ENCODE assay signal across 19 cellular contexts in the genomic region with DNA sequence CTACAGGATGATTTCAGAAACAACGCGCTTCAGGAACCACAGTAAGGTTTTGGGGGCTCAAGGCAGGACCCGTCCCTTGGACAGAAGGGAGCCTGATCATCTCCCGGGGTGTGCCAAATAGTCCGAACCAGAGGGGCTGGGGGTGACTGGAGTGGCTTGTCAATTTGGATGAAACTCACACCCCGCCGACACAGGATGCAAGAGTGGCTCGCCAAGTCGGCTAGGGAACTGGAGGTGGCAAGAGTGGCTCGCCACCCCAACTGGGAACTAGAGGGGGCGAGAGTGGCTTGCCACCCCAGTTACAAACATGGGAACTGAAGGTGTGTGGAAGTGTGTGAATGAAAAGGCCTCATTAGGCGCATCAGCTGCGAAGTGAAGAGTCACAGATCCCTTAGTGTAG. TPM values are rescaled to one million over a fixed set of nuclear protein-coding genes. Genes with fewer than 3 reads are reported as not detected.
DNase-seq lines count a peak whose midpoint lies in the region; ATAC-seq, FAIRE-seq and TF ChIP-seq lines count a peak whose summit lies in the region.
"Had no signal": no experiment of that assay in that cellular context is flagged by ENCODE, and none has a peak within 500 bp of the region (broad histone marks: within the 10 kb centered on the region; RNA-seq: fewer than 3 reads in every experiment).

No MANE protein-coding gene starts in this region.

- intact Hi-C loops in kidney (cut with DNase I) (no loop called here), posterior vena cava (cut with DNase I) (no loop called here), lower leg skin (cut with DNase I; ENCODE audit: low total_unique reads) (no loop called here)

- H3K9me3 ChIP-seq in astrocyte (ENCODE audit: insufficient read depth, low read depth, low read length): peaks cover 7% of the 10 kb centered on the region
- peaks cover 0 to 4% of the 10 kb centered on the region in 2 donors for H3K9me3 ChIP-seq in kidney (ENCODE audit: control insufficient read depth in 1 of 2, low read length in 2 of 2)

- H3K27me3 ChIP-seq in astrocyte (ENCODE audit: insufficient read depth, low read length): peaks cover 5% of the 10 kb centered on the region
- H3K27me3 ChIP-seq: BE2C had no signal

- no peak for ATAC-seq in HG03159 (IDR thresholded peaks at IDR 0.05; ENCODE audit: unreplicated experiment)

- H3K4me1 Mint-ChIP-seq in astrocyte (ENCODE audit: low read depth, unreplicated experiment): peaks cover 10% of the 10 kb centered on the region

- FAIRE-seq in astrocyte (lab: Jason Lieb, UNC) (no peak), kidney (lab: Jason Lieb, UNC) (no peak)
- FAIRE-seq: A204.1, D721Med, G401.6, GM12891, GM19239 had no signal

- no peaks in the 10 kb centered on the region for H3K79me2 ChIP-seq in astrocyte (ENCODE audit: insufficient read depth, low read length)

- H3K9me3 Mint-ChIP-seq in astrocyte (ENCODE audit: unreplicated experiment): peaks cover 10% of the 10 kb centered on the region

- peak overlapping the region; percentile 64 for H3K27ac Mint-ChIP-seq in astrocyte (ENCODE audit: unreplicated experiment)

- peaks cover 34% of the 10 kb centered on the region for H3K27me3 Mint-ChIP-seq in astrocyte (ENCODE audit: low read depth, unreplicated experiment)

- no peak for TF ChIP-seq POLR2A in lower leg skin (IDR thresholded peaks at IDR 0.05)

- no peak overlapping the region for H3K27ac ChIP-seq in astrocyte (ENCODE audit: low read depth, low read length)
- H3K27ac ChIP-seq in kidney (ENCODE audit: low read depth in 2 of 2, low read length in 2 of 2): no peak overlapping the region

- no peaks in the 10 kb centered on the region for H3K36me3 ChIP-seq in astrocyte (ENCODE audit: insufficient read depth, low read length)
- no peaks in the 10 kb centered on the region for H3K36me3 ChIP-seq in kidney (ENCODE audit: control insufficient read depth in 1 of 2, insufficient read depth in 2 of 2, low read length in 2 of 2)
- H3K36me3 ChIP-seq: BE2C, HAP-1 had no signal

- no peak for DNase-seq in astrocyte (ENCODE audit: low read depth)
- DNase-seq in kidney: peak; percentile 64
- DNase-seq in posterior vena cava (ENCODE audit: low spot score): peak; percentile 74
- DNase-seq in lower leg skin (ENCODE audit: low spot score in 2 of 2): no peak
- DNase-seq in mucosa of gallbladder (ENCODE audit: low spot score): no peak
- DNase-seq in cerebellar nuclear complex (lab: John Stamatoyannopoulos, UW): no peak
- DNase-seq: ACHN; BE2C; C1 segment of cervical spinal cord; CD4-positive, CD25-positive, alpha-beta regulatory T cell; CD8-positive, alpha-beta memory T cell; COR-L47 had no signal

- H3K4me1 ChIP-seq in astrocyte (ENCODE audit: insufficient read depth, low read length) (peaks cover 15% of the 10 kb centered on the region), kidney (ENCODE audit: control insufficient read depth in 1 of 2, insufficient read depth in 1 of 2, low read depth in 1 of 2, low read length in 2 of 2) (peaks cover 0 to 4% of the 10 kb centered on the region in 2 donors)
- H3K4me1 ChIP-seq: BE2C had no signal

- no peak overlapping the region for H3K4me3 Mint-ChIP-seq in astrocyte (ENCODE audit: unreplicated experiment)
- H3K4me3 Mint-ChIP-seq: CD4-positive, CD25-positive, alpha-beta regulatory T cell had no signal

- no peak overlapping the region for H2AFZ ChIP-seq in astrocyte (ENCODE audit: low read depth, low read length)

- H3K4me3 ChIP-seq in astrocyte (ENCODE audit: insufficient read depth, low read depth, low read length) (no peak overlapping the region), kidney (ENCODE audit: low read length in 2 of 2) (no peak overlapping the region), lower leg skin (ENCODE audit: low read depth, poor library complexity, severe bottlenecking) (no peak overlapping the region)
- H3K4me3 ChIP-seq: HAP-1 had no signal

- H3K9ac ChIP-seq in astrocyte (ENCODE audit: low read length) (no peak overlapping the region), kidney (ENCODE audit: low read length in 2 of 2) (no peak overlapping the region)

- H4K20me1 ChIP-seq in astrocyte (ENCODE audit: insufficient read depth, low read length): no peaks in the 10 kb centered on the region

- WGBS in lower leg skin, 2 donors: 88 to 97% methylated on average over 13 of the region's 13 CpGs

- H3K4me2 ChIP-seq in astrocyte (ENCODE audit: low read length): no peak overlapping the region

- TF ChIP-seq CTCF in astrocyte (IDR thresholded peaks at IDR 0.05; ENCODE audit: insufficient read depth, low read depth, low read length) (no peak), kidney (IDR thresholded peaks at IDR 0.05; ENCODE audit: borderline replicate concordance, extremely low read depth, insufficient read depth) (no peak), lower leg skin (IDR thresholded peaks at IDR 0.05) (no peak)

- no peaks in the 10 kb centered on the region for H3K36me3 Mint-ChIP-seq in astrocyte (ENCODE audit: low read depth, unreplicated experiment)

RNA-seq across cellular contexts. Expression of a gene that starts 26.5 kb away (rescaled TPM):
- total RNA-seq in astrocyte (2.3 and 2.8 TPM in 2 replicates), kidney (61.5 TPM), posterior vena cava (100 to 1,000 TPM in 1 of 2 donors, 10 to 100 TPM in 1; 62.3 to 127 TPM), lower leg skin (10 to 100 TPM; 23.4 to 95.8 (median 46.0) TPM), mucosa of gallbladder (102 TPM)
- 51.3 TPM for polyA plus RNA-seq in kidney (ENCODE audit: insufficient read depth, low read depth, low replicate concordance)

RNA-seq across cellular contexts. Expression of a gene that starts 35.4 kb away (rescaled TPM):
- total RNA-seq in astrocyte (67.4 and 69.1 TPM in 2 replicates), kidney (45.0 TPM), posterior vena cava (10 to 100 TPM; 44.9 to 47.5 TPM), lower leg skin (10 to 100 TPM; 34.0 to 54.5 (median 41.8) TPM), mucosa of gallbladder (41.4 TPM)
- polyA plus RNA-seq in kidney (ENCODE audit: insufficient read depth, low read depth, low replicate concordance): 147 TPM

RNA-seq across cellular contexts. Expression of a gene that starts 35.5 kb away (rescaled TPM):
- total RNA-seq in astrocyte: 14.0 and 14.9 TPM in 2 replicates
- 19.6 TPM for total RNA-seq in kidney
- 8.8 TPM for polyA plus RNA-seq in kidney (ENCODE audit: insufficient read depth, low read depth, low replicate concordance)
- total RNA-seq in posterior vena cava: 10 to 100 TPM; 18.3 to 18.4 TPM
- 10 to 100 TPM; 18.6 to 33.3 (median 30.5) TPM for total RNA-seq in lower leg skin
- total RNA-seq in mucosa of gallbladder: 20.7 TPM

Comparison
In these comparisons a context has a peak if more than half of its experiments do, and no peak if none do; other contexts are left out.
1. DNase-seq: peak in kidney (single experiment) and posterior vena cava (single experiment); none in astrocyte (single experiment), lower leg skin (0 of 2), mucosa of gallbladder (single experiment) and cerebellar nuclear complex (0 of 2).